Comparison of ENCODE assay signal across 16 cellular contexts in genomic region chr1:154190550-154190949, GRCh38. TPM values are rescaled to one million over a fixed set of nuclear protein-coding genes. Genes with fewer than 3 reads are reported as not detected.
DNase-seq lines count a peak whose midpoint lies in the region; ATAC-seq and TF ChIP-seq lines count a peak whose summit lies in the region.
"Had no signal": no experiment of that assay in that cellular context is flagged by ENCODE, and none has a peak within 500 bp of the region (broad histone marks: within the 10 kb centered on the region; RNA-seq: fewer than 3 reads in every experiment).

No MANE protein-coding gene starts in this region.

- intact Hi-C loops in colonic mucosa (cut with DNase I): loop anchor here (10.0 kb wide), 2 partner anchors 74 to 144 kb away; no protein-coding TSS in a partner anchor

- 54% methylated on average over 1 of the region's 1 CpG for WGBS in hepatocyte (ENCODE audit: low lambda C conversion rate, missing lambda C conversion rate)

- peaks cover 34% of the 10 kb centered on the region for H3K27me3 Mint-ChIP-seq in stimulated activated memory B cell treated with anti-CD40 and anti-IgM and Interleukin-4, amounts not matched to agents 10 μg/mL and 1 μg/mL and 100 μg/mL, for 72 hours

- H3K4me2 ChIP-seq in hepatocyte: no peak overlapping the region

- H3K27ac Mint-ChIP-seq in stimulated activated memory B cell treated with anti-CD40 and anti-IgM and Interleukin-4, amounts not matched to agents 10 μg/mL and 1 μg/mL and 100 μg/mL, for 72 hours: no peak overlapping the region
- H3K27ac Mint-ChIP-seq: activated CD4-positive, alpha-beta memory T cell treated with anti-CD3 and anti-CD28 coated beads for 36 hours; dendritic cell treated with granulocyte-macrophage colony-stimulating factor and Interleukin-4, amounts not matched to agents 40 ng/mL and 50 ng/mL, for 4 days; H9 had no signal

- H3K79me2 ChIP-seq in hepatocyte: no peaks in the 10 kb centered on the region

- H3K27ac ChIP-seq in hepatocyte: no peak overlapping the region
- H3K27ac ChIP-seq in colonic mucosa: no peak overlapping the region
- H3K27ac ChIP-seq: pancreas had no signal

- H3K9me3 Mint-ChIP-seq in stimulated activated memory B cell treated with anti-CD40 and anti-IgM and Interleukin-4, amounts not matched to agents 10 μg/mL and 1 μg/mL and 100 μg/mL, for 72 hours: no peaks in the 10 kb centered on the region
- H3K9me3 Mint-ChIP-seq: activated CD4-positive, alpha-beta memory T cell treated with anti-CD3 and anti-CD28 coated beads for 36 hours; dendritic cell treated with granulocyte-macrophage colony-stimulating factor and Interleukin-4, amounts not matched to agents 40 ng/mL and 50 ng/mL, for 4 days; H9; IgD-negative memory B cell had no signal

- no peaks in the 10 kb centered on the region for H3K9me2 ChIP-seq in hepatocyte (replicated peaks; ENCODE audit: insufficient read depth)

- no peak for TF ChIP-seq CTCF in fibroblast of villous mesenchyme (IDR thresholded peaks at IDR 0.05; ENCODE audit: insufficient read depth, low read depth, low read length)
- TF ChIP-seq CTCF in hepatocyte (IDR thresholded peaks at IDR 0.05; ENCODE audit: poor library complexity): no peak
- no peak for TF ChIP-seq CTCF in colonic mucosa (IDR thresholded peaks at IDR 0.05)

- DNase-seq in NCI-H146 (lab: John Stamatoyannopoulos, UW): peak; percentile 3
- no peak for DNase-seq in NCI-H146 treated with DMSO at 0.1 percent for 48 hours (lab: John Stamatoyannopoulos, UW; ENCODE audit: unreplicated experiment)
- peak; percentile 67 for DNase-seq in RPMI7951 (ENCODE audit: low read depth)
- DNase-seq in fibroblast of villous mesenchyme (ENCODE audit: low read depth): peak; percentile 49
- DNase-seq in renal cortical epithelial cell (ENCODE audit: low read depth): peak; percentile 47
- DNase-seq in hepatocyte (ENCODE audit: low spot score): no peak
- no peak for DNase-seq in colonic mucosa
- DNase-seq: 8988T; activated CD4-positive, alpha-beta memory T cell treated with anti-CD3 and anti-CD28 coated beads for 36 hours; esophagus squamous epithelium; H9; NCI-H446; pancreas had no signal

- H2AFZ ChIP-seq in hepatocyte: no peak overlapping the region

- H3K9me3 ChIP-seq in hepatocyte (ENCODE audit: low read depth) (no peaks in the 10 kb centered on the region), colonic mucosa (no peaks in the 10 kb centered on the region)
- H3K9me3 ChIP-seq: esophagus squamous epithelium, pancreas had no signal

- H3K4me1 ChIP-seq in hepatocyte (ENCODE audit: insufficient read depth) (no peaks in the 10 kb centered on the region), colonic mucosa (peaks cover 6% of the 10 kb centered on the region)

- peaks cover 3% of the 10 kb centered on the region for H3K27me3 ChIP-seq in hepatocyte
- H3K27me3 ChIP-seq in colonic mucosa: no peaks in the 10 kb centered on the region
- H3K27me3 ChIP-seq: pancreas had no signal

- no peak overlapping the region for H3K4me3 ChIP-seq in fibroblast of villous mesenchyme (ENCODE audit: low read depth, low read length)
- no peak overlapping the region for H3K4me3 ChIP-seq in hepatocyte
- H3K4me3 ChIP-seq in colonic mucosa: no peak overlapping the region
- H3K4me3 ChIP-seq: esophagus squamous epithelium, pancreas had no signal

- ATAC-seq in stimulated activated memory B cell treated with anti-CD40 and anti-IgM and Interleukin-4, amounts not matched to agents 10 μg/mL and 1 μg/mL and 100 μg/mL, for 72 hours: no peak
- ATAC-seq: pancreas had no signal

- peaks cover 5% of the 10 kb centered on the region for H3K4me1 Mint-ChIP-seq in stimulated activated memory B cell treated with anti-CD40 and anti-IgM and Interleukin-4, amounts not matched to agents 10 μg/mL and 1 μg/mL and 100 μg/mL, for 72 hours

- H4K20me1 ChIP-seq in hepatocyte (ENCODE audit: insufficient read depth, poor library complexity, severe bottlenecking): no peaks in the 10 kb centered on the region

- no peaks in the 10 kb centered on the region for H3K36me3 Mint-ChIP-seq in stimulated activated memory B cell treated with anti-CD40 and anti-IgM and Interleukin-4, amounts not matched to agents 10 μg/mL and 1 μg/mL and 100 μg/mL, for 72 hours
- H3K36me3 Mint-ChIP-seq: activated CD4-positive, alpha-beta memory T cell treated with anti-CD3 and anti-CD28 coated beads for 36 hours; IgD-negative memory B cell had no signal

- no peak overlapping the region for H3K9ac ChIP-seq in colonic mucosa (ENCODE audit: low read depth in 2 of 2, low read length in 2 of 2)

- H3K36me3 ChIP-seq in hepatocyte (replicated peaks; ENCODE audit: insufficient read depth, low read depth) (no peaks in the 10 kb centered on the region), colonic mucosa (no peaks in the 10 kb centered on the region)
- H3K36me3 ChIP-seq: esophagus squamous epithelium, pancreas had no signal

- H3K4me3 Mint-ChIP-seq in stimulated activated memory B cell treated with anti-CD40 and anti-IgM and Interleukin-4, amounts not matched to agents 10 μg/mL and 1 μg/mL and 100 μg/mL, for 72 hours: no peak overlapping the region
- H3K4me3 Mint-ChIP-seq: activated CD4-positive, alpha-beta memory T cell treated with anti-CD3 and anti-CD28 coated beads for 36 hours; dendritic cell treated with granulocyte-macrophage colony-stimulating factor and Interleukin-4, amounts not matched to agents 40 ng/mL and 50 ng/mL, for 4 days; H9; IgD-negative memory B cell had no signal

RNA-seq across cellular contexts. Expression of gene TPM3, which starts 1.4 kb away (rescaled TPM):
- total RNA-seq in RPMI7951 (2014; rRNA removed; shearing (Covaris generic)): 499 and 606 TPM in 2 replicates
- 333 and 503 TPM in 2 replicates for total RNA-seq in fibroblast of villous mesenchyme
- 654 and 806 TPM in 2 replicates for total RNA-seq in renal cortical epithelial cell
- 440 and 441 TPM in 2 replicates for total RNA-seq in hepatocyte
- 302 and 321 TPM in 2 replicates for polyA plus RNA-seq in hepatocyte
- total RNA-seq in colonic mucosa: 100 to 1,000 TPM; 502 to 757 TPM

RNA-seq across cellular contexts. Expression of gene CFAP141, which starts 15.6 kb away (rescaled TPM):
- not detected in 2 replicates for total RNA-seq in RPMI7951 (2014; rRNA removed; shearing (Covaris generic))
- not detected in 2 replicates for total RNA-seq in fibroblast of villous mesenchyme
- total RNA-seq in renal cortical epithelial cell: not detected in 2 replicates
- total RNA-seq in hepatocyte: not detected in 2 replicates
- not detected in 2 replicates for polyA plus RNA-seq in hepatocyte
- not detected for total RNA-seq in colonic mucosa
- total RNA-seq: activated CD4-positive, alpha-beta memory T cell treated with anti-CD3 and anti-CD28 coated beads for 36 hours; esophagus squamous epithelium; H9; pancreas had no signal
- polyA plus RNA-seq: IgD-negative memory B cell had no signal

RNA-seq across cellular contexts. Expression of gene UBAP2L, which starts 30.2 kb away (rescaled TPM):
- 52.8 and 73.8 TPM in 2 replicates for total RNA-seq in RPMI7951 (2014; rRNA removed; shearing (Covaris generic))
- total RNA-seq in fibroblast of villous mesenchyme (79.6 and 126 TPM in 2 replicates), renal cortical epithelial cell (21.9 and 127 TPM in 2 replicates), hepatocyte (83.5 and 103 TPM in 2 replicates), colonic mucosa (100 to 1,000 TPM in 1 of 2 donors, 10 to 100 TPM in 1; 84.8 to 102 TPM)
- 119 and 132 TPM in 2 replicates for polyA plus RNA-seq in hepatocyte

RNA-seq across cellular contexts. Expression of gene NUP210L, which starts 35.7 kb away (rescaled TPM):
- not detected in 2 replicates for total RNA-seq in RPMI7951 (2014; rRNA removed; shearing (Covaris generic))
- total RNA-seq in fibroblast of villous mesenchyme (under 0.01 TPM in 1 of 2 replicates, not detected in the other), renal cortical epithelial cell (0.05 TPM in 1 of 2 replicates, not detected in the other), hepatocyte (0.03 and 0.04 TPM in 2 replicates), colonic mucosa (under 1 TPM; 0.10 to 0.11 TPM)
- polyA plus RNA-seq in hepatocyte: not detected in 2 replicates
- polyA plus RNA-seq: IgD-negative memory B cell had no signal

Comparison
In these comparisons a context has a peak if more than half of its experiments do, and no peak if none do; other contexts are left out.
1. DNase-seq: peak in NCI-H146 (single experiment), RPMI7951 (single experiment), fibroblast of villous mesenchyme (single experiment) and renal cortical epithelial cell (single experiment); none in NCI-H146 treated with DMSO at 0.1 percent for 48 hours (single experiment), hepatocyte (single experiment) and colonic mucosa (single experiment).